10 cellular contexts compared by ENCODE assay signal in the genomic region with DNA sequence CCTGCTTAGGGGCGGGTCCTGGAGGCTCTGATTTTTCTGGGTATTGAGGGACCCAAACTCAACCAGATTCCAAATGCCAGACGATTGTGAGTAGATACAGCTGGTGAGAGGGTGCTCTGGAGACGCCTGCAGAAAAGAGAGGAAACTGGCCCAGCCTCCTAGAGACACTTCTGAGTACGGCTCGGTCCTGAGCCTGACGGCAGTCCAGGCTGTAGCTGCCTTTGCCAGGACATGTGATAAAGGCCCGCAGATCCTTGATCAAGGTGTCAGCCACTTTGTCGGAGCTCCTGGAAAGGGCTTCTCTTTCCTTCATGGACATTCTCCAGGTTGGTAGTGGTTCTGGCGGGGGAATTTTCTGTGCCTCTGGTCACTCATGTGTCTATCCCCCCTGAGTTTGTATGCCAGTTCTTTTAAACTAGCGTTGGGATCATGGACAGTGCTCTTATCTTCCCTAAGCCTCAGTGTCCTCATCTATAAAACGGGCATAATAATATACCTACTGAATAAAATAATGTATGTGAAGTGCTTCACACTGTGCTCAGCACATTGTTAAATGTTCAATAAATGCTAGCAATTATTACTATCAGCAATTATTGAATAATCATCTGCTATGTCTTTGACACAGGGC. TPM values are rescaled to one million over a fixed set of nuclear protein-coding genes. Genes with fewer than 3 reads are reported as not detected.
DNase-seq lines count a peak whose midpoint lies in the region; ATAC-seq and TF ChIP-seq lines count a peak whose summit lies in the region.
"Had no signal": no experiment of that assay in that cellular context is flagged by ENCODE, and none has a peak within 500 bp of the region (broad histone marks: within the 10 kb centered on the region; RNA-seq: fewer than 3 reads in every experiment).

No MANE protein-coding gene starts in this region.

- no peak overlapping the region for H3K9ac ChIP-seq in endodermal cell (ENCODE audit: extremely low read depth, low read length, poor library complexity, severe bottlenecking)

- no peak overlapping the region for H3K27ac ChIP-seq in endodermal cell (ENCODE audit: low read depth, low read length)
- H3K27ac ChIP-seq in upper lobe of right lung, result no peak overlapping the region
- H3K27ac ChIP-seq: VCaP had no signal

- no peaks in the 10 kb centered on the region for H3K36me3 Mint-ChIP-seq in activated naive CD8-positive, alpha-beta T cell treated with anti-CD3 and anti-CD28 coated beads, Interleukin-2, amount 50 U/mL, for 24 hours (ENCODE audit: low read depth)
- peaks cover 2% of the 10 kb centered on the region for H3K36me3 Mint-ChIP-seq in activated naive CD8-positive, alpha-beta T cell treated with anti-CD3 and anti-CD28 coated beads for 36 hours
- H3K36me3 Mint-ChIP-seq in endodermal cell (ENCODE audit: low read depth), result no peaks in the 10 kb centered on the region
- no peaks in the 10 kb centered on the region for H3K36me3 Mint-ChIP-seq in activated CD8-positive, alpha-beta memory T cell treated with anti-CD3 and anti-CD28 coated beads, Interleukin-2, amount 10 ng/mL, durations not matched to agents 7 days and 5 days

- DNase-seq in activated naive CD8-positive, alpha-beta T cell treated with anti-CD3 and anti-CD28 coated beads, Interleukin-2, amount 50 U/mL, for 24 hours, result no peak
- DNase-seq in activated naive CD8-positive, alpha-beta T cell treated with anti-CD3 and anti-CD28 coated beads for 36 hours, result no peak
- DNase-seq in endodermal cell (no peak), middle frontal gyrus (ENCODE audit: extremely low spot score, low spot score) (peak; percentile 34), upper lobe of right lung (no peak), T-helper 1 cell (no peak)
- no peak for DNase-seq in activated CD8-positive, alpha-beta memory T cell treated with anti-CD3 and anti-CD28 coated beads, Interleukin-2, amount 10 ng/mL, durations not matched to agents 7 days and 5 days
- DNase-seq: NCI-H345 had no signal

- H3K36me3 ChIP-seq in endodermal cell (ENCODE audit: control insufficient read depth, insufficient read depth, low read length) (no peaks in the 10 kb centered on the region), upper lobe of right lung (no peaks in the 10 kb centered on the region)

- peaks cover 11% of the 10 kb centered on the region for H3K4me1 Mint-ChIP-seq in activated naive CD8-positive, alpha-beta T cell treated with anti-CD3 and anti-CD28 coated beads, Interleukin-2, amount 50 U/mL, for 24 hours
- peaks cover 4% of the 10 kb centered on the region for H3K4me1 Mint-ChIP-seq in activated naive CD8-positive, alpha-beta T cell treated with anti-CD3 and anti-CD28 coated beads for 36 hours
- peaks cover 13% of the 10 kb centered on the region for H3K4me1 Mint-ChIP-seq in endodermal cell
- H3K4me1 Mint-ChIP-seq in activated CD8-positive, alpha-beta memory T cell treated with anti-CD3 and anti-CD28 coated beads, Interleukin-2, amount 10 ng/mL, durations not matched to agents 7 days and 5 days, result peaks cover 6% of the 10 kb centered on the region

- TF ChIP-seq CTCF in endodermal cell (conservative IDR thresholded peaks at IDR 0.05), result no peak
- no peak for TF ChIP-seq CTCF in upper lobe of right lung (IDR thresholded peaks at IDR 0.05)

- 32 to 52% methylated on average over 8 to 11 of the region's 11 CpGs for WGBS in endodermal cell (ENCODE audit: insufficient coverage in 1 of 2, insufficient read length in 1 of 2), 2 experiments

- no peaks in the 10 kb centered on the region for H3K9me3 Mint-ChIP-seq in activated naive CD8-positive, alpha-beta T cell treated with anti-CD3 and anti-CD28 coated beads, Interleukin-2, amount 50 U/mL, for 24 hours
- no peaks in the 10 kb centered on the region for H3K9me3 Mint-ChIP-seq in activated naive CD8-positive, alpha-beta T cell treated with anti-CD3 and anti-CD28 coated beads for 36 hours
- H3K9me3 Mint-ChIP-seq in endodermal cell, result no peaks in the 10 kb centered on the region
- H3K9me3 Mint-ChIP-seq in activated CD8-positive, alpha-beta memory T cell treated with anti-CD3 and anti-CD28 coated beads, Interleukin-2, amount 10 ng/mL, durations not matched to agents 7 days and 5 days (ENCODE audit: low read depth), result no peaks in the 10 kb centered on the region

- H3K27ac Mint-ChIP-seq in activated naive CD8-positive, alpha-beta T cell treated with anti-CD3 and anti-CD28 coated beads, Interleukin-2, amount 50 U/mL, for 24 hours, result no peak overlapping the region
- no peak overlapping the region for H3K27ac Mint-ChIP-seq in activated naive CD8-positive, alpha-beta T cell treated with anti-CD3 and anti-CD28 coated beads for 36 hours
- H3K27ac Mint-ChIP-seq in endodermal cell, result no peak overlapping the region
- no peak overlapping the region for H3K27ac Mint-ChIP-seq in activated CD8-positive, alpha-beta memory T cell treated with anti-CD3 and anti-CD28 coated beads, Interleukin-2, amount 10 ng/mL, durations not matched to agents 7 days and 5 days

- intact Hi-C loops in upper lobe of right lung (cut with DNase I), result no loop called here

- H3K4me3 Mint-ChIP-seq in activated naive CD8-positive, alpha-beta T cell treated with anti-CD3 and anti-CD28 coated beads, Interleukin-2, amount 50 U/mL, for 24 hours, result no peak overlapping the region
- H3K4me3 Mint-ChIP-seq in activated naive CD8-positive, alpha-beta T cell treated with anti-CD3 and anti-CD28 coated beads for 36 hours, result no peak overlapping the region
- H3K4me3 Mint-ChIP-seq in endodermal cell, result peak overlapping the region; percentile 48
- no peak overlapping the region for H3K4me3 Mint-ChIP-seq in activated CD8-positive, alpha-beta memory T cell treated with anti-CD3 and anti-CD28 coated beads, Interleukin-2, amount 10 ng/mL, durations not matched to agents 7 days and 5 days

- H3K27me3 Mint-ChIP-seq in activated naive CD8-positive, alpha-beta T cell treated with anti-CD3 and anti-CD28 coated beads, Interleukin-2, amount 50 U/mL, for 24 hours, result peaks cover 60% of the 10 kb centered on the region
- peaks cover 69% of the 10 kb centered on the region for H3K27me3 Mint-ChIP-seq in activated naive CD8-positive, alpha-beta T cell treated with anti-CD3 and anti-CD28 coated beads for 36 hours
- H3K27me3 Mint-ChIP-seq in endodermal cell (ENCODE audit: insufficient read depth), result peaks cover 32% of the 10 kb centered on the region
- H3K27me3 Mint-ChIP-seq in activated CD8-positive, alpha-beta memory T cell treated with anti-CD3 and anti-CD28 coated beads, Interleukin-2, amount 10 ng/mL, durations not matched to agents 7 days and 5 days, result peaks cover 58% of the 10 kb centered on the region

- CTCF ChIA-PET in activated CD8-positive, alpha-beta memory T cell treated with anti-CD3 and anti-CD28 coated beads, Interleukin-2, amount 10 ng/mL, durations not matched to agents 7 days and 5 days (lab: Charles Lee), result interaction anchor here (1.2 to 1.7 kb wide), 3 partner anchors 14 to 259 kb away, joined by 3 to 5 read pairs (median 4); no protein-coding TSS in a partner anchor

- H3K4me1 ChIP-seq in endodermal cell (ENCODE audit: control insufficient read depth, insufficient read depth, low read length), result no peaks in the 10 kb centered on the region
- H3K4me1 ChIP-seq in upper lobe of right lung, result peaks cover 7% of the 10 kb centered on the region

- peak; percentile 31 for ATAC-seq in activated naive CD8-positive, alpha-beta T cell treated with anti-CD3 and anti-CD28 coated beads, Interleukin-2, amount 50 U/mL, for 24 hours
- ATAC-seq in upper lobe of right lung (peak; percentile 30), HG03378 (IDR thresholded peaks at IDR 0.05; ENCODE audit: unreplicated experiment) (no peak)
- ATAC-seq in activated CD8-positive, alpha-beta memory T cell treated with anti-CD3 and anti-CD28 coated beads, Interleukin-2, amount 10 ng/mL, durations not matched to agents 7 days and 5 days, result no peak

- peak overlapping the region; percentile 70 for H3K4me3 ChIP-seq in endodermal cell (ENCODE audit: low read length)
- H3K4me3 ChIP-seq in upper lobe of right lung, result no peak overlapping the region

- H3K9me3 ChIP-seq in endodermal cell (ENCODE audit: control insufficient read depth, low read length) (no peaks in the 10 kb centered on the region), upper lobe of right lung (no peaks in the 10 kb centered on the region)

- H3K27me3 ChIP-seq in endodermal cell (ENCODE audit: control insufficient read depth, insufficient read depth, low read length, poor library complexity, severe bottlenecking) (peaks cover 15% of the 10 kb centered on the region), upper lobe of right lung (peaks cover 50% of the 10 kb centered on the region)

RNA-seq across cellular contexts. Expression of a gene that starts 42.4 kb away (rescaled TPM):
- total RNA-seq in activated naive CD8-positive, alpha-beta T cell treated with anti-CD3 and anti-CD28 coated beads for 36 hours, result 10 to 100 TPM; 14.0 to 14.3 TPM
- 10 to 100 TPM; 30.1 to 38.2 TPM for total RNA-seq in endodermal cell
- polyA plus RNA-seq in endodermal cell (2013, experiment 1 of 2), result 16.1 TPM
- 16.0 TPM for polyA plus RNA-seq in endodermal cell (2013, experiment 2 of 2)
- 18.2 TPM for total RNA-seq in upper lobe of right lung
- 10 to 100 TPM; 10.9 to 13.8 TPM for total RNA-seq in activated CD8-positive, alpha-beta memory T cell treated with anti-CD3 and anti-CD28 coated beads, Interleukin-2, amount 10 ng/mL, durations not matched to agents 7 days and 5 days

Comparison
In these comparisons a context has a peak if more than half of its experiments do, and no peak if none do; other contexts are left out.
1. ATAC-seq: peak in activated naive CD8-positive, alpha-beta T cell treated with anti-CD3 and anti-CD28 coated beads, Interleukin-2, amount 50 U/mL, for 24 hours (single experiment) and upper lobe of right lung (single experiment); none in HG03378 (single experiment) and activated CD8-positive, alpha-beta memory T cell treated with anti-CD3 and anti-CD28 coated beads, Interleukin-2, amount 10 ng/mL, durations not matched to agents 7 days and 5 days (single experiment).